Comparison of ENCODE assay signal across 1 cellular context in the genomic region with DNA sequence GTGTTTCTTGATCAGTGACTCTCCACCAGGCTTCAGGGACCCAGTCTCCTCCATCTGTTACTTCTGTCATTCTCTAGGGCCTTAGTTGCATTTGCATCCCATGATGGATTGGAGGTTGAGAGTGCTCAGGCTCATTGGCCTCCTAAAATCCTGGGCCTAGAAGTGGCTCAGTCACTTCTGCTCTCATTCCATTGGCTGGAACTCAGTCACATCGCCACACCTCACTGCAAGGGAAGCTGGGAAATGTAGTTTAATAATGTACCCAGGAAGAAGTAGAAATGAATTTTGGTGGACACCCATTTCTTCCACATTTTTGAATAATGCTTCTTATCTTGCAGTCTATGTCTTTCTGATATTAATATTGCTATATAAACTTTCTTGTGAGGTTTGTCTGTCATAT.
TF ChIP-seq lines count a peak whose summit lies in the region.

No MANE protein-coding gene starts in this region.

TF ChIP-seq in H1, 55 proteins besides CTCF, POLR2A, EP300 and RAD21:
- peak; percentile 62 for TF ChIP-seq SIX5 (IDR thresholded peaks at IDR 0.05; ENCODE audit: low read depth, low read length)
- TF ChIP-seq, protein P1, sequence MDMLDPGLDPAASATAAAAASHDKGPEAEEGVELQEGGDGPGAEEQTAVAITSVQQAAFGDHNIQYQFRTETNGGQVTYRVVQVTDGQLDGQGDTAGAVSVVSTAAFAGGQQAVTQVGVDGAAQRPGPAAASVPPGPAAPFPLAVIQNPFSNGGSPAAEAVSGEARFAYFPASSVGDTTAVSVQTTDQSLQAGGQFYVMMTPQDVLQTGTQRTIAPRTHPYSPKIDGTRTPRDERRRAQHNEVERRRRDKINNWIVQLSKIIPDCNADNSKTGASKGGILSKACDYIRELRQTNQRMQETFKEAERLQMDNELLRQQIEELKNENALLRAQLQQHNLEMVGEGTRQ (IDR thresholded peaks at IDR 0.05; ENCODE audit: low read length), result peak; percentile 26; the same call in 1 of the 2 replicates
- TF ChIP-seq KDM1A (IDR thresholded peaks at IDR 0.05; ENCODE audit: borderline replicate concordance, low read length), result no peak
- no peak for TF ChIP-seq CREB1 (IDR thresholded peaks at IDR 0.05)
- TF ChIP-seq SP1 (IDR thresholded peaks at IDR 0.05; ENCODE audit: low read depth, low read length), result 0 out of 2 replicates have a peak, but pooled peaks have one; percentile 35
- TF ChIP-seq POLR2AphosphoS5 (IDR thresholded peaks at IDR 0.05; ENCODE audit: low read depth, low read length), result no peak
